In the genomic region with DNA sequence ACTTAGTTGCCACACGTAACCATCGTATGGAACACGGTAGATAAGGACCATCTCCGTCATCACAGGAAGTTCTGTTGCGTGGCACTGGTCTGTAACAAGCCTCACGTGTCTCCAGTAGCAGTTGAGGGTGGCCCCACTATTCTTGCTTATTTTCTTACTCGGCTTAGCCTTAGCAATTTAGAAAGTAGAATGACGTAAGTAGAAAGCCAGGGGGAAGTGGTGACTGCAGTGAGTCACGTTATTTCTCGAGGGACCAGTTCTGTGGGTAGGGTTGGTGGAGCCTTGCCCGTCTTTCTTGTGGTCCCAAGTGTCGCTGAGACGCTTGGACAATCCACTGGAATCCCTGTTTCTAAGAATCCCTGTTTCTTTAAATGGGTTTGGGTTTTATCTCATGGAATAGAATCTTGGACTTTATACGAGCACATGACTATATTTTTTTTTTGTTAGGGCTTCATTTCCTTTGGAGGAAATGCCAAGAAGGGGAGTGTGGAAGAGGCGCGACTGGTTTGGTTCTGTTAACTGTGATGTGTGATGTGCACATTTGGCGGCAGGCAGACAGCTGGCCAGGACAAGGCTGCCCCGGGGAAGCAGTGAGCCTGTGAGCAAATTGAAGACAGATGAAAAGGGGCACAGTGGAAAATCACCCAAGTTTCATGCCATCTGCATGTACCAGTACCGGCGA, we compare ENCODE assay signal across 8 cellular contexts.
DNase-seq lines count a peak whose midpoint lies in the region; ATAC-seq and TF ChIP-seq lines count a peak whose summit lies in the region.

No MANE protein-coding gene starts in this region.

- H3K4me3 Mint-ChIP-seq in activated naive CD4-positive, alpha-beta T cell treated with anti-CD3 and anti-CD28 coated beads, Interleukin-2, amount 50 U/mL, for 24 hours, result peak overlapping the region; percentile 81

- H3K4me3 ChIP-seq in SK-N-MC (no peak overlapping the region), left ventricle myocardium inferior (no peak overlapping the region)

- H3K27me3 ChIP-seq in left ventricle myocardium inferior (ENCODE audit: low read depth), result no peaks in the 10 kb centered on the region

- H3K27ac ChIP-seq in SK-N-MC (peak overlapping the region; percentile 64), left ventricle myocardium inferior (replicated peaks) (peak overlapping the region; percentile 80)

- no peaks in the 10 kb centered on the region for H3K27me3 Mint-ChIP-seq in activated naive CD4-positive, alpha-beta T cell treated with anti-CD3 and anti-CD28 coated beads, Interleukin-2, amount 50 U/mL, for 24 hours

- ATAC-seq in GM18520 (IDR thresholded peaks at IDR 0.05; ENCODE audit: unreplicated experiment) (peak; percentile 81), HG03039 (IDR thresholded peaks at IDR 0.05; ENCODE audit: unreplicated experiment) (peak; percentile 83)

- H3K9me3 Mint-ChIP-seq in activated naive CD4-positive, alpha-beta T cell treated with anti-CD3 and anti-CD28 coated beads, Interleukin-2, amount 50 U/mL, for 24 hours, result no peaks in the 10 kb centered on the region

- DNase-seq in SK-N-MC (ENCODE audit: low read depth, low spot score) (no peak), left ventricle myocardium inferior (peak; percentile 51), NCI-H1417 treated with DMSO at 0.1 percent for 48 hours (lab: John Stamatoyannopoulos, UW) (no peak), hippocampal formation (lab: John Stamatoyannopoulos, UW) (no peak)
- peak; percentile 77 for DNase-seq in stimulated activated CD4-positive, alpha-beta T cell treated with anti-CD3 and anti-CD28 coated beads, Interleukin-4, amount 100 ng/mL, for 24 hours

- intact Hi-C loops in left ventricle myocardium inferior (cut with micrococcal nuclease), result loop anchor here (10.0 kb wide), 2 partner anchors 57 to 97 kb away; partner anchors contain the start of gene CABLES1

- H3K36me3 ChIP-seq in SK-N-MC (ENCODE audit: insufficient read depth, low read length) (no peaks in the 10 kb centered on the region), left ventricle myocardium inferior (no peaks in the 10 kb centered on the region)

- TF ChIP-seq CTCF in left ventricle myocardium inferior (IDR thresholded peaks at IDR 0.05; ENCODE audit: borderline replicate concordance), result no peak

- H3K4me1 ChIP-seq in left ventricle myocardium inferior, result peaks cover 58% of the 10 kb centered on the region

- peaks cover 36% of the 10 kb centered on the region for H3K4me1 Mint-ChIP-seq in activated naive CD4-positive, alpha-beta T cell treated with anti-CD3 and anti-CD28 coated beads, Interleukin-2, amount 50 U/mL, for 24 hours

- H3K9me3 ChIP-seq in SK-N-MC (ENCODE audit: low read depth, low read length) (no peaks in the 10 kb centered on the region), left ventricle myocardium inferior (replicated peaks) (no peaks in the 10 kb centered on the region)

- H3K36me3 Mint-ChIP-seq in activated naive CD4-positive, alpha-beta T cell treated with anti-CD3 and anti-CD28 coated beads, Interleukin-2, amount 50 U/mL, for 24 hours, result no peaks in the 10 kb centered on the region

- H3K27ac Mint-ChIP-seq in activated naive CD4-positive, alpha-beta T cell treated with anti-CD3 and anti-CD28 coated beads, Interleukin-2, amount 50 U/mL, for 24 hours, result peak overlapping the region; percentile 85

- no peak overlapping the region for H3K9ac ChIP-seq in SK-N-MC (ENCODE audit: insufficient read length)

Comparison
In these comparisons a context has a peak if more than half of its experiments do, and no peak if none do; other contexts are left out.
1. DNase-seq: peak in left ventricle myocardium inferior (single experiment) and stimulated activated CD4-positive, alpha-beta T cell treated with anti-CD3 and anti-CD28 coated beads, Interleukin-4, amount 100 ng/mL, for 24 hours (single experiment); none in SK-N-MC (single experiment), NCI-H1417 treated with DMSO at 0.1 percent for 48 hours (single experiment) and hippocampal formation (0 of 2).